In the genomic region with DNA sequence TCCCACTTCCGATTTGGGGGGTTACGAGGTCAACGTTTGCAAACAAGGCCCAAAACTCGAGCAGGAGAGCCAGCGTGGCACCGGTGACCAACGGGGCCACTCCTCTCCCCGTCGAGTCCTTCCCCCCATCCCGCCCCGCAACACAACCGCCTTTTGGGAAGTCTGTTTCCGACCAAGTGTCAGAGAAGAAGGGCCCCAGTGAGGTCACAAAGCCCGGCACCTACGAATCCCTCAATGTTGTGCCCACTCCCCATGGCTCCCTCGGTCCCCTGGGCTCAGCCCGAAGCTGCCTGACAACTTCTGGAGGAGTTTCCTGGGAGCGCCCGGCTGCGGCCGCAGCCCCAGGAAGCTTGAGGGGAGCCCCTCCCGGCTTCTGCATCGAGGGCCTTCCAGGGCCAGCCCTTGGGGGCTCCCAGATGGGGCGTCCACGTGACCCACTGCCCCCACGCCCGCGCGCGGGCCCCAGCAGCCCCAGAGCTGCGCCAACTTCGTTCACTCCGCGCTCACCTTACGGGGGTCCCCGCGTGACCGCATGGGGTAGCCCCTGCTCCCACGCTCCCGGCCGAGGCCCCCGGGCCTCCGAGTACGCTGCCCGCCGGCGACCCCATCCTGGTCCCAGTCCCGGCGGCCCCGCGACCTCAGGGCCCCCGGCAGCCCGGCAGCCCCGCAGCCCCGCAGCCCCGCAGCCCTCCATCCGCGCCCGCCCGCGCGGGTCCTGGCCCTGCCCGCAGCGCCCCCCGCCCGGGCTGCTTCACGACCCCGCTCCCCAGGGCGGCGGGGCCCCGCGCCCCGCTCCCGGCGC, we compare ENCODE assay signal across 8 cellular contexts. TPM values are rescaled to one million over a fixed set of nuclear protein-coding genes. Genes with fewer than 3 reads are reported as not detected.
A peak's percentile ranks its signal among the peaks of the same experiment; 100 is the strongest.
DNase-seq lines count a peak whose midpoint lies in the region; ATAC-seq and TF ChIP-seq lines count a peak whose summit lies in the region.

No MANE protein-coding gene starts in this region.

- H3K4me3 Mint-ChIP-seq in central memory CD8-positive, alpha-beta T cell = peak overlapping the region; percentile 70

- peaks cover 8% of the 10 kb centered on the region for H3K36me3 Mint-ChIP-seq in central memory CD8-positive, alpha-beta T cell (ENCODE audit: insufficient read depth)

- H3K9ac ChIP-seq in NT2/D1 (ENCODE audit: insufficient read length, low read depth) (peak overlapping the region; percentile 81), liver (ENCODE audit: low read depth in 1 of 2, low read length in 2 of 2) (peak overlapping the region in 1 of 2 donors; percentile 53)

- H3K27ac ChIP-seq in liver (ENCODE audit: low read depth in 1 of 2, low read length in 2 of 2) (peak overlapping the region; percentile 47 to 48), substantia nigra (ENCODE audit: low read depth, low read length, poor library complexity, severe bottlenecking) (peak overlapping the region; percentile 96)

- DNase-seq in Daoy (ENCODE audit: low read depth) (peak; percentile 25), NT2/D1 (ENCODE audit: low read depth, low spot score) (no peak), substantia nigra (lab: John Stamatoyannopoulos, UW) (peak in 27 of 49 donors; percentile 17 to 69 (median 50)), NCI-H510A (lab: John Stamatoyannopoulos, UW) (no peak), foreskin melanocyte (no peak)
- no peak for DNase-seq in central memory CD8-positive, alpha-beta T cell (ENCODE audit: low spot score in 2 of 2)

- H3K27me3 ChIP-seq in NT2/D1 (ENCODE audit: insufficient read depth, insufficient read length) = no peaks in the 10 kb centered on the region
- H3K27me3 ChIP-seq in liver (ENCODE audit: control insufficient read depth in 4 of 4, insufficient read depth in 4 of 4, low read length in 3 of 4) = no peaks in the 10 kb centered on the region

- no peaks in the 10 kb centered on the region for H3K27me3 Mint-ChIP-seq in central memory CD8-positive, alpha-beta T cell

- H3K9me3 ChIP-seq in NT2/D1 (ENCODE audit: insufficient read depth, low read length) (no peaks in the 10 kb centered on the region), liver (ENCODE audit: control insufficient read depth in 4 of 4, low read length in 3 of 4) (no peaks in the 10 kb centered on the region)

- peak; percentile 9 for ATAC-seq in GM21723 (IDR thresholded peaks at IDR 0.05; ENCODE audit: unreplicated experiment)
- ATAC-seq in central memory CD8-positive, alpha-beta T cell (replicated peaks; ENCODE audit: extremely low read depth, poor library complexity, severe bottlenecking) = peak; percentile 4

- peaks cover 38% of the 10 kb centered on the region for H3K36me3 ChIP-seq in NT2/D1 (ENCODE audit: insufficient read depth, insufficient read length, low read length)
- H3K36me3 ChIP-seq in liver (ENCODE audit: control insufficient read depth in 4 of 4, insufficient read depth in 3 of 4, low read depth in 1 of 4, low read length in 3 of 4) = peaks cover 0 to 3% (median 0%) of the 10 kb centered on the region in 4 donors

- H3K4me1 ChIP-seq in NT2/D1 (ENCODE audit: insufficient read depth, insufficient read length) (peaks cover 17% of the 10 kb centered on the region), liver (ENCODE audit: control insufficient read depth in 4 of 4, insufficient read depth in 4 of 4, low read length in 3 of 4) (peaks cover 7 to 26% (median 12%) of the 10 kb centered on the region in 4 donors)

- TF ChIP-seq CTCF in liver (IDR thresholded peaks at IDR 0.05; ENCODE audit: low read depth, low read length, missing input control) = no peak

- H3K4me3 ChIP-seq in NT2/D1 (ENCODE audit: insufficient read length, low read depth) (peak overlapping the region; percentile 72), liver (ENCODE audit: low read depth in 1 of 3, low read length in 3 of 3) (peak overlapping the region; percentile 49 to 96 (median 63))

- H3K9me3 Mint-ChIP-seq in central memory CD8-positive, alpha-beta T cell = no peaks in the 10 kb centered on the region

- under 1% methylated on average over 75 of the region's 75 CpGs for WGBS in liver

- H3K4me1 Mint-ChIP-seq in central memory CD8-positive, alpha-beta T cell = peaks cover 23% of the 10 kb centered on the region

- H3K27ac Mint-ChIP-seq in central memory CD8-positive, alpha-beta T cell (ENCODE audit: low read depth) = no peak overlapping the region

- TF ChIP-seq RAD21 in liver (IDR thresholded peaks at IDR 0.05) = no peak

TF ChIP-seq in liver, 16 proteins besides CTCF, POLR2A, EP300 and RAD21:
- TF ChIP-seq HNF4G (IDR thresholded peaks at IDR 0.05) = no peak
- TF ChIP-seq, protein P1, sequence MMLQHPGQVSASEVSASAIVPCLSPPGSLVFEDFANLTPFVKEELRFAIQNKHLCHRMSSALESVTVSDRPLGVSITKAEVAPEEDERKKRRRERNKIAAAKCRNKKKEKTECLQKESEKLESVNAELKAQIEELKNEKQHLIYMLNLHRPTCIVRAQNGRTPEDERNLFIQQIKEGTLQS (IDR thresholded peaks at IDR 0.05) = no peak
- TF ChIP-seq HNF4A (conservative IDR thresholded peaks at IDR 0.05) = no peak
- no peak for TF ChIP-seq FOXA2 (IDR thresholded peaks at IDR 0.05)
- no peak for TF ChIP-seq SP1 (IDR thresholded peaks at IDR 0.05)
TF ChIP-seq in liver: peak in this region for 0.

RNA-seq across cellular contexts. Expression of gene CDK2AP1, which starts 1.1 kb away (rescaled TPM):
- 78.0 and 102 TPM in 2 replicates for total RNA-seq in Daoy (2014; rRNA removed; shearing (Covaris generic))
- total RNA-seq in liver = 10 to 100 TPM; 16.1 to 26.2 TPM
- polyA plus RNA-seq in liver = 10 to 100 TPM; 19.0 to 32.2 TPM

RNA-seq across cellular contexts. Expression of gene MTRFR, which starts 37.3 kb away (rescaled TPM):
- 10.4 and 14.2 TPM in 2 replicates for total RNA-seq in Daoy (2014; rRNA removed; shearing (Covaris generic))
- total RNA-seq in liver = 10 to 100 TPM in 1 of 2 donors, 1 to 10 TPM in 1; 9.5 to 15.2 TPM
- 10 to 100 TPM in 1 of 2 donors, 1 to 10 TPM in 1; 5.7 to 12.6 TPM for polyA plus RNA-seq in liver

RNA-seq across cellular contexts. Expression of gene MPHOSPH9, which starts 37.6 kb away (rescaled TPM):
- 54.3 and 86.7 TPM in 2 replicates for total RNA-seq in Daoy (2014; rRNA removed; shearing (Covaris generic))
- 10 to 100 TPM; 49.8 to 51.0 TPM for total RNA-seq in liver
- 10 to 100 TPM in 1 of 2 donors, 1 to 10 TPM in 1; 4.9 to 15.6 TPM for polyA plus RNA-seq in liver

Comparison
In these comparisons a context has a peak if more than half of its experiments do, and no peak if none do; other contexts are left out.
1. DNase-seq: peak in Daoy (single experiment) and substantia nigra (27 of 49); none in NT2/D1 (single experiment), central memory CD8-positive, alpha-beta T cell (0 of 2), NCI-H510A (single experiment) and foreskin melanocyte (single experiment).